ENCODE assay signal across 12 cellular contexts in genomic region chr22:44191036-44191454, GRCh38.
DNase-seq lines count a peak whose midpoint lies in the region; TF ChIP-seq lines count a peak whose summit lies in the region.
"Had no signal": no experiment of that assay in that cellular context is flagged by ENCODE, and none has a peak within 500 bp of the region (broad histone marks: within the 10 kb centered on the region; RNA-seq: fewer than 3 reads in every experiment).

No MANE protein-coding gene starts in this region.

- no peaks in the 10 kb centered on the region for H3K9me2 ChIP-seq in DOHH2 (replicated peaks; ENCODE audit: control insufficient read depth, low read length)

- H3K4me1 ChIP-seq in DOHH2 (ENCODE audit: control insufficient read depth, low read length) = peaks cover 58% of the 10 kb centered on the region
- H3K4me1 ChIP-seq: ascending aorta, prostate gland had no signal

- TF ChIP-seq CTCF in DOHH2 (IDR thresholded peaks at IDR 0.05; ENCODE audit: low read depth, low read length, poor library complexity, severe bottlenecking) = no peak

- POLR2A ChIA-PET in HEK293T (lab: Yijun Ruan, JAX) = no interaction called here

- DNase-seq in MV-4-11 (lab: John Stamatoyannopoulos, UW) = peak; percentile 66
- peak; percentile 28 for DNase-seq in activated naive CD4-positive, alpha-beta T cell treated with anti-CD3 and anti-CD28 coated beads, Interleukin-2, amount 50 U/mL, for 16 hours
- DNase-seq in stimulated activated CD4-positive, alpha-beta T cell treated with anti-CD3 and anti-CD28 coated beads, Interleukin-12 subunit alpha, Interleukin-12 subunit beta, amount 100 ng/mL, for 48 hours (ENCODE audit: low read depth in 2 of 3, low spot score in 1 of 3) = peak in 2 of 3 donors; percentile 16 to 24
- DNase-seq in C1 segment of cervical spinal cord (lab: John Stamatoyannopoulos, UW) = no peak
- DNase-seq in NCI-H146 (lab: John Stamatoyannopoulos, UW) = no peak
- DNase-seq in HEK293T (ENCODE audit: extremely low spot score) = no peak
- no peak for DNase-seq in GDM1 (lab: John Stamatoyannopoulos, UW)
- DNase-seq: NCI-H526 treated with DMSO at 0.1 percent for 48 hours had no signal

- no peaks in the 10 kb centered on the region for H3F3A ChIP-seq in DOHH2 (ENCODE audit: control insufficient read depth, insufficient read depth)

- H3K27me3 ChIP-seq in DOHH2 (ENCODE audit: control insufficient read depth, low read length) = peaks cover 9% of the 10 kb centered on the region; the same call in 1 of the 2 replicates
- H3K27me3 ChIP-seq: ascending aorta had no signal

- H3K4me3 ChIP-seq in DOHH2 (ENCODE audit: low read length) = no peak overlapping the region
- H3K4me3 ChIP-seq: ascending aorta, K562, prostate gland had no signal

- no peaks in the 10 kb centered on the region for H3K36me3 ChIP-seq in DOHH2 (ENCODE audit: control insufficient read depth, low read length)
- H3K36me3 ChIP-seq: ascending aorta, prostate gland had no signal

- peak overlapping the region; percentile 18; the same call in 1 of the 2 replicates for H3K4me2 ChIP-seq in DOHH2 (ENCODE audit: low read length)

- no peaks in the 10 kb centered on the region for H4K20me1 ChIP-seq in DOHH2 (ENCODE audit: control insufficient read depth, insufficient read depth, low read depth, low read length)

- no peak overlapping the region for H3K27ac ChIP-seq in DOHH2 (ENCODE audit: low read depth, low read length)
- H3K27ac ChIP-seq: ascending aorta, prostate gland had no signal

- CTCF ChIA-PET in HEK293T (lab: Yijun Ruan, JAX) = no interaction called here

- H3K79me2 ChIP-seq in DOHH2 (ENCODE audit: control insufficient read depth, low read length) = no peaks in the 10 kb centered on the region

- H3K9me3 ChIP-seq in DOHH2 (ENCODE audit: control insufficient read depth, insufficient read depth, low read length) = no peaks in the 10 kb centered on the region
- H3K9me3 ChIP-seq: ascending aorta, prostate gland had no signal

TF ChIP-seq in HEK293T, 16 proteins besides CTCF, POLR2A, EP300 and RAD21:
- no peak for TF ChIP-seq CTBP1 (IDR thresholded peaks at IDR 0.05; ENCODE audit: borderline replicate concordance)
- TF ChIP-seq L3MBTL2 (conservative IDR thresholded peaks at IDR 0.05) = no peak
- no peak for TF ChIP-seq LEF1 (IDR thresholded peaks at IDR 0.05; ENCODE audit: borderline replicate concordance)
- no peak for TF ChIP-seq FOXA1 (IDR thresholded peaks at IDR 0.05)
- TF ChIP-seq BHLHE40 (IDR thresholded peaks at IDR 0.05; ENCODE audit: borderline replicate concordance) = no peak
- no peak for TF ChIP-seq TARDBP (IDR thresholded peaks at IDR 0.05)
- no peak for TF ChIP-seq FOXK2 (IDR thresholded peaks at IDR 0.05)
- no peak for TF ChIP-seq SP1 (IDR thresholded peaks at IDR 0.05)
- no peak for TF ChIP-seq ARNT (IDR thresholded peaks at IDR 0.05)
- TF ChIP-seq ELF4 (IDR thresholded peaks at IDR 0.05) = no peak

Comparison
In these comparisons a context has a peak if more than half of its experiments do, and no peak if none do; other contexts are left out.
1. DNase-seq: peak in MV-4-11 (single experiment), activated naive CD4-positive, alpha-beta T cell treated with anti-CD3 and anti-CD28 coated beads, Interleukin-2, amount 50 U/mL, for 16 hours (single experiment) and stimulated activated CD4-positive, alpha-beta T cell treated with anti-CD3 and anti-CD28 coated beads, Interleukin-12 subunit alpha, Interleukin-12 subunit beta, amount 100 ng/mL, for 48 hours (2 of 3); none in C1 segment of cervical spinal cord (0 of 14), NCI-H146 (single experiment), HEK293T (single experiment) and GDM1 (single experiment).